Comparison of ENCODE assay signal across 15 cellular contexts in genomic region chr21:41290106-41290799, GRCh38. TPM values are rescaled to one million over a fixed set of nuclear protein-coding genes. Genes with fewer than 3 reads are reported as not detected.
DNase-seq lines count a peak whose midpoint lies in the region; ATAC-seq and TF ChIP-seq lines count a peak whose summit lies in the region.
"Had no signal": no experiment of that assay in that cellular context is flagged by ENCODE, and none has a peak within 500 bp of the region (broad histone marks: within the 10 kb centered on the region; RNA-seq: fewer than 3 reads in every experiment).

No MANE protein-coding gene starts in this region.

- H3K4me1 ChIP-seq in HUES6 (ENCODE audit: control insufficient read depth, insufficient read depth, low read length) (no peaks in the 10 kb centered on the region), fibroblast of lung (ENCODE audit: control insufficient read depth, extremely low read depth, insufficient read depth, low read length) (no peaks in the 10 kb centered on the region), subcutaneous abdominal adipose tissue (ENCODE audit: control insufficient read depth in 5 of 5, insufficient read depth in 5 of 5, low read length in 5 of 5) (no peaks in the 10 kb centered on the region), ovary (ENCODE audit: insufficient read depth) (peaks cover 2% of the 10 kb centered on the region)
- H3K4me1 ChIP-seq: HAP-1, SJSA1 had no signal

- H3K27ac Mint-ChIP-seq in activated CD8-positive, alpha-beta T cell treated with anti-CD3 and anti-CD28 coated beads, Interleukin-2, amount 10 ng/mL, durations not matched to agents 7 days and 5 days: no peak overlapping the region
- H3K27ac Mint-ChIP-seq: CD4-positive, CD25-positive, alpha-beta regulatory T cell had no signal

- H3K27me3 Mint-ChIP-seq in activated CD8-positive, alpha-beta T cell treated with anti-CD3 and anti-CD28 coated beads, Interleukin-2, amount 10 ng/mL, durations not matched to agents 7 days and 5 days (ENCODE audit: low read depth): peaks cover 40% of the 10 kb centered on the region

- H3K27me3 ChIP-seq in HUES6 (ENCODE audit: control insufficient read depth, insufficient read depth, low read length) (peaks cover 7% of the 10 kb centered on the region; the same call in 1 of the 2 replicates), fibroblast of lung (ENCODE audit: control insufficient read depth, insufficient read depth, low read length) (no peaks in the 10 kb centered on the region), subcutaneous abdominal adipose tissue (ENCODE audit: control insufficient read depth in 5 of 5, insufficient read depth in 4 of 5, low read length in 5 of 5) (peaks cover 2 to 9% (median 4%) of the 10 kb centered on the region in 5 donors), ovary (no peaks in the 10 kb centered on the region)

- POLR2A ChIA-PET in activated CD8-positive, alpha-beta T cell treated with anti-CD3 and anti-CD28 coated beads, Interleukin-2, amount 10 ng/mL, durations not matched to agents 7 days and 5 days (lab: Charles Lee): no interaction called here

- H3K79me2 ChIP-seq in fibroblast of lung (ENCODE audit: control insufficient read depth, insufficient read depth, low read length): no peaks in the 10 kb centered on the region

- no peaks in the 10 kb centered on the region for H3K36me3 ChIP-seq in HUES6 (ENCODE audit: control insufficient read depth, insufficient read depth, low read length)
- no peaks in the 10 kb centered on the region for H3K36me3 ChIP-seq in fibroblast of lung (ENCODE audit: control insufficient read depth, insufficient read depth, low read length)
- H3K36me3 ChIP-seq in subcutaneous abdominal adipose tissue (ENCODE audit: control insufficient read depth in 5 of 5, insufficient read depth in 5 of 5, low read length in 5 of 5): no peaks in the 10 kb centered on the region
- H3K36me3 ChIP-seq in ovary: no peaks in the 10 kb centered on the region
- H3K36me3 ChIP-seq: HAP-1, SJSA1 had no signal

- no peak for TF ChIP-seq POLR2A in ovary (IDR thresholded peaks at IDR 0.05)

- ATAC-seq in activated CD8-positive, alpha-beta T cell treated with anti-CD3 and anti-CD28 coated beads, Interleukin-2, amount 10 ng/mL, durations not matched to agents 7 days and 5 days: no peak
- no peak for ATAC-seq in GM21367 (IDR thresholded peaks at IDR 0.05; ENCODE audit: unreplicated experiment)

- H3K4me2 ChIP-seq in fibroblast of lung (ENCODE audit: extremely low read depth, insufficient read depth, low read length): peak overlapping the region; percentile 4

- TF ChIP-seq CTCF in AG10803 (conservative IDR thresholded peaks at IDR 0.05; ENCODE audit: low read length) (no peak), fibroblast of lung (conservative IDR thresholded peaks at IDR 0.05 in 1 of 2, IDR thresholded peaks at IDR 0.05 in 1 of 2; ENCODE audit: low read depth in 1 of 2, low read length in 2 of 2) (no peak), ovary (IDR thresholded peaks at IDR 0.05) (no peak)

- CTCF ChIA-PET in activated CD8-positive, alpha-beta T cell treated with anti-CD3 and anti-CD28 coated beads, Interleukin-2, amount 10 ng/mL, durations not matched to agents 7 days and 5 days (lab: Charles Lee): interaction anchor here (1.0 kb wide), 1 partner anchor 8 kb away, joined by 3 read pairs; no protein-coding TSS in a partner anchor

- H3K9me3 ChIP-seq in HUES6 (ENCODE audit: control insufficient read depth, insufficient read depth, low read depth, low read length) (peaks cover 12% of the 10 kb centered on the region; the same call in 1 of the 2 replicates), fibroblast of lung (ENCODE audit: control insufficient read depth, insufficient read depth, low read depth, low read length) (no peaks in the 10 kb centered on the region), subcutaneous abdominal adipose tissue (ENCODE audit: control insufficient read depth in 5 of 5, low read length in 5 of 5) (peaks cover 0 to 6% (median 0%) of the 10 kb centered on the region in 5 donors), ovary (no peaks in the 10 kb centered on the region)
- H3K9me3 ChIP-seq: HAP-1, SJSA1 had no signal

- H3K36me3 Mint-ChIP-seq in activated CD8-positive, alpha-beta T cell treated with anti-CD3 and anti-CD28 coated beads, Interleukin-2, amount 10 ng/mL, durations not matched to agents 7 days and 5 days (ENCODE audit: low read depth): no peaks in the 10 kb centered on the region
- H3K36me3 Mint-ChIP-seq: CD4-positive, CD25-positive, alpha-beta regulatory T cell had no signal

- 28 to 50% (median 49%) methylated on average over 24 of the region's 24 CpGs for WGBS in ovary, 3 donors

- no peak overlapping the region for H2AFZ ChIP-seq in fibroblast of lung (ENCODE audit: low read length)

- no peak for TF ChIP-seq EP300 in ovary (IDR thresholded peaks at IDR 0.05)

- H4K20me1 ChIP-seq in fibroblast of lung (ENCODE audit: control insufficient read depth, extremely low read depth, insufficient read depth, low read length): no peaks in the 10 kb centered on the region

- intact Hi-C loops in ovary (cut with DNase I): no loop called here

- H3K9ac ChIP-seq in HUES6 (ENCODE audit: low read length) (no peak overlapping the region), fibroblast of lung (ENCODE audit: insufficient read depth, low read length) (no peak overlapping the region), subcutaneous abdominal adipose tissue (ENCODE audit: low read length in 5 of 5) (no peak overlapping the region)

- peak overlapping the region; percentile 36 for H3K4me3 ChIP-seq in AG10803 (ENCODE audit: low read length)
- H3K4me3 ChIP-seq in HUES6 (ENCODE audit: low read depth, low read length): peak overlapping the region; percentile 14; the same call in 1 of the 2 replicates
- peak overlapping the region in 1 of 4 experiments; percentile 3 for H3K4me3 ChIP-seq in fibroblast of lung (replicated peaks in 1 of 4; ENCODE audit: control extremely low read depth in 1 of 4, insufficient read depth in 1 of 4, low read depth in 3 of 4, low read length in 4 of 4)
- H3K4me3 ChIP-seq in subcutaneous abdominal adipose tissue (ENCODE audit: low read depth in 1 of 5, low read length in 5 of 5): peak overlapping the region in 4 of 5 donors; percentile 3 to 46 (median 14)
- no peak overlapping the region for H3K4me3 ChIP-seq in ovary
- H3K4me3 ChIP-seq: HAP-1, SJSA1 had no signal

- no peak overlapping the region for H3K4me3 Mint-ChIP-seq in activated CD8-positive, alpha-beta T cell treated with anti-CD3 and anti-CD28 coated beads, Interleukin-2, amount 10 ng/mL, durations not matched to agents 7 days and 5 days

- H3K9me3 Mint-ChIP-seq in activated CD8-positive, alpha-beta T cell treated with anti-CD3 and anti-CD28 coated beads, Interleukin-2, amount 10 ng/mL, durations not matched to agents 7 days and 5 days (ENCODE audit: insufficient read depth): no peaks in the 10 kb centered on the region
- H3K9me3 Mint-ChIP-seq: CD4-positive, CD25-positive, alpha-beta regulatory T cell had no signal

- peaks cover 13% of the 10 kb centered on the region for H3K4me1 Mint-ChIP-seq in activated CD8-positive, alpha-beta T cell treated with anti-CD3 and anti-CD28 coated beads, Interleukin-2, amount 10 ng/mL, durations not matched to agents 7 days and 5 days (ENCODE audit: low read depth)

- DNase-seq in AG10803 (ENCODE audit: low read depth): no peak
- no peak for DNase-seq in fibroblast of lung (ENCODE audit: low read depth in 2 of 2)
- DNase-seq in activated CD8-positive, alpha-beta T cell treated with anti-CD3 and anti-CD28 coated beads, Interleukin-2, amount 10 ng/mL, durations not matched to agents 7 days and 5 days: no peak
- no peak for DNase-seq in ovary
- DNase-seq: ACHN; CD4-positive, CD25-positive, alpha-beta regulatory T cell; MV-4-11; NCI-H1417; NCI-H1930; RPMI8226 had no signal

- H3K27ac ChIP-seq in HUES6 (ENCODE audit: low read depth, low read length) (no peak overlapping the region), fibroblast of lung (ENCODE audit: insufficient read depth, low read length) (no peak overlapping the region), subcutaneous abdominal adipose tissue (ENCODE audit: low read depth, low read length) (no peak overlapping the region), ovary (no peak overlapping the region)
- H3K27ac ChIP-seq: SJSA1 had no signal

RNA-seq across cellular contexts. Expression of gene FAM3B, which starts 26.3 kb away (rescaled TPM):
- not detected in 2 replicates for total RNA-seq in fibroblast of lung
- not detected in 2 replicates for polyA plus RNA-seq in fibroblast of lung
- polyA plus RNA-seq in fibroblast of lung (2012): not detected in 2 replicates
- not detected in 2 replicates for polyA minus RNA-seq in fibroblast of lung (ENCODE audit: low replicate concordance)
- not detected for total RNA-seq in activated CD8-positive, alpha-beta T cell treated with anti-CD3 and anti-CD28 coated beads, Interleukin-2, amount 10 ng/mL, durations not matched to agents 7 days and 5 days
- 1 to 10 TPM in 4 of 7 donors, under 1 TPM in 1, not detected in 2; 0.60 to 7.7 (median 1.8) TPM for total RNA-seq in ovary
- under 1 TPM; 0.10 to 0.42 TPM for polyA plus RNA-seq in ovary
- total RNA-seq: CD4-positive, CD25-positive, alpha-beta regulatory T cell; SJSA1 had no signal
- polyA plus RNA-seq: CD4-positive, CD25-positive, alpha-beta regulatory T cell had no signal
